In the genomic region with DNA sequence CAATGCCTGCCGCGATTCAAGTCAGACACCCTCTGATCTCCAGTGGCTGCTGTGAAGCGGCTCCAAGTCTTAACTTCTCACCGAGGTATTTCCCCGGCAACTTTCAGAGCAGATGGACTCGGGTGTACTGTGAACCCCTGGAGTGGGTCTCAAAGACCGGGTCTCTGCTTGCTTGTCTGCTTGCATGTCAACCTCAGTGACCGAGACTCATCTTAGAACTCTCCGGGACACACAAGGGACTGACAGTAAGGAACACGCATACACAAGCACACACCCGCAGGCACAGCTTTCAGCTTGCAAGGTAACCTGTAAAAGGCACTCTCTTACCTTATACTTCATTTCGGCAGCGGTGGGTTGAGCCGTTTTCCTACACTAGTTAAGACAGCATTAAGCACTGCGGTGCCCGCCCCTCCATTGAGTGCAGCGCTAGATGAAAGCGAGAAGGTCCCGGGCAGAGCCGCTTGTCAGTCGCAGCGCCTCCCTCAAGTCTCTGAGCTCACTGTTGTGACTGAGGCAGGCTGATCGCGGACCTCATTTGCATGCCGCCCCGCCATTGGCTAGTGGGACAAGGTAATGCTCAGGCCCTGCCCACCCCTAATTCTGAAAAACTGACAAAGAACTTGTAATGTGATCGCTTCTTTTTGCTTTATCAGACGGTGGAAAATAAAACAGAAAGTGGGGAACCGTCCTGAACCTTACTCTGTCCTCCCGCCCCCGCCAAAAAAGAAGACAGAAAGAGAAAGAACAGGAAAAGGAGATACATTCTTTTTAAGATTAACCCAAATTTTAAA, we compare ENCODE assay signal across 8 cellular contexts. TPM values are rescaled to one million over a fixed set of nuclear protein-coding genes. Genes with fewer than 3 reads are reported as not detected.
A peak's percentile ranks its signal among the peaks of the same experiment; 100 is the strongest.
DNase-seq lines count a peak whose midpoint lies in the region; TF ChIP-seq lines count a peak whose summit lies in the region.

A gene with protein sequence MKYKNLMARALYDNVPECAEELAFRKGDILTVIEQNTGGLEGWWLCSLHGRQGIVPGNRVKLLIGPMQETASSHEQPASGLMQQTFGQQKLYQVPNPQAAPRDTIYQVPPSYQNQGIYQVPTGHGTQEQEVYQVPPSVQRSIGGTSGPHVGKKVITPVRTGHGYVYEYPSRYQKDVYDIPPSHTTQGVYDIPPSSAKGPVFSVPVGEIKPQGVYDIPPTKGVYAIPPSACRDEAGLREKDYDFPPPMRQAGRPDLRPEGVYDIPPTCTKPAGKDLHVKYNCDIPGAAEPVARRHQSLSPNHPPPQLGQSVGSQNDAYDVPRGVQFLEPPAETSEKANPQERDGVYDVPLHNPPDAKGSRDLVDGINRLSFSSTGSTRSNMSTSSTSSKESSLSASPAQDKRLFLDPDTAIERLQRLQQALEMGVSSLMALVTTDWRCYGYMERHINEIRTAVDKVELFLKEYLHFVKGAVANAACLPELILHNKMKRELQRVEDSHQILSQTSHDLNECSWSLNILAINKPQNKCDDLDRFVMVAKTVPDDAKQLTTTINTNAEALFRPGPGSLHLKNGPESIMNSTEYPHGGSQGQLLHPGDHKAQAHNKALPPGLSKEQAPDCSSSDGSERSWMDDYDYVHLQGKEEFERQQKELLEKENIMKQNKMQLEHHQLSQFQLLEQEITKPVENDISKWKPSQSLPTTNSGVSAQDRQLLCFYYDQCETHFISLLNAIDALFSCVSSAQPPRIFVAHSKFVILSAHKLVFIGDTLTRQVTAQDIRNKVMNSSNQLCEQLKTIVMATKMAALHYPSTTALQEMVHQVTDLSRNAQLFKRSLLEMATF (minus strand): TSS at position 492 of the 791 bp plus-strand sequence. CDS start 153 bp downstream, at position 339.

- H3K9ac ChIP-seq in ES-I3 (ENCODE audit: low read depth, low read length) (peak within 1 kb of the TSS; percentile 51), MM.1S (ENCODE audit: low read length) (peak within 1 kb of the TSS; percentile 68), neural cell (ENCODE audit: low read length) (peak within 1 kb of the TSS; percentile 46)

- H4K20me1 ChIP-seq in MM.1S (ENCODE audit: insufficient read depth, low read length) (no peaks in the 10 kb centered on the region), neural cell (ENCODE audit: insufficient read depth) (no peaks in the 10 kb centered on the region)

- H3K27ac ChIP-seq in MM.1S (ENCODE audit: low read length): peak within 1 kb of the TSS; percentile 83
- no peak within 1 kb of the TSS for H3K27ac ChIP-seq in neural cell (ENCODE audit: low read length)
- H3K27ac ChIP-seq in stomach: peak within 1 kb of the TSS; percentile 77 to 93 (median 89)

- H3K36me3 ChIP-seq in ES-I3 (ENCODE audit: insufficient read depth, low read length): no peaks in the 10 kb centered on the region
- H3K36me3 ChIP-seq in HAP-1 (replicated peaks): peaks cover 5% of the 10 kb centered on the region; the same call in 1 of the 2 replicates
- no peaks in the 10 kb centered on the region for H3K36me3 ChIP-seq in MM.1S (replicated peaks; ENCODE audit: insufficient read depth, low read length)
- no peaks in the 10 kb centered on the region for H3K36me3 ChIP-seq in neural cell (ENCODE audit: insufficient read depth, low read length)
- H3K36me3 ChIP-seq in stomach: no peaks in the 10 kb centered on the region

- H3F3A ChIP-seq in MM.1S (ENCODE audit: insufficient read depth, low read length): peaks cover 16% of the 10 kb centered on the region
- peaks cover 2% of the 10 kb centered on the region for H3F3A ChIP-seq in neural cell (ENCODE audit: insufficient read depth, low read length, poor library complexity, severe bottlenecking)

- TF ChIP-seq CTCF in MM.1S (IDR thresholded peaks at IDR 0.05; ENCODE audit: low read length) (no peak), fibroblast of villous mesenchyme (IDR thresholded peaks at IDR 0.05; ENCODE audit: insufficient read depth, low read depth, low read length) (no peak), neural cell (IDR thresholded peaks at IDR 0.05; ENCODE audit: poor library complexity, severe bottlenecking) (peak; percentile 23), stomach (IDR thresholded peaks at IDR 0.05) (no peak)

- peak in 2 of 4 donors; percentile 98 to 99 for TF ChIP-seq POLR2A in stomach (IDR thresholded peaks at IDR 0.05)

- H2AFZ ChIP-seq in MM.1S (ENCODE audit: low read length) (peak within 1 kb of the TSS; percentile 63), neural cell (ENCODE audit: low read depth, low read length) (peak within 1 kb of the TSS; percentile 18)

- in situ Hi-C loops in HAP-1 (cut with MboI; ENCODE audit: low sequenced_read_pairs): loop anchor here (10.0 kb wide), 1 partner anchor 262 kb away; no protein-coding TSS in a partner anchor

- intact Hi-C loops in stomach (cut with DNase I; ENCODE audit: low total_unique reads): loop anchor here (10.0 kb wide), 1 partner anchor 262 kb away; no protein-coding TSS in a partner anchor

- DNase-seq in HAP-1 (ENCODE audit: low spot score in 2 of 2) (peak; percentile 98 to 99), MM.1S (peak; percentile 96), SIG-M5 (lab: John Stamatoyannopoulos, UW) (peak; percentile 74), activated gamma-delta T cell (lab: John Stamatoyannopoulos, UW) (peak; percentile 84), fibroblast of villous mesenchyme (ENCODE audit: low read depth) (peak; percentile 97), stomach (peak; percentile 98)

- TF ChIP-seq EP300 in neural cell (conservative IDR thresholded peaks at IDR 0.05; ENCODE audit: poor library complexity, severe bottlenecking): peak; percentile 29
- TF ChIP-seq EP300 in stomach (IDR thresholded peaks at IDR 0.05): no peak

- no peaks in the 10 kb centered on the region for H3K27me3 ChIP-seq in HAP-1 (ENCODE audit: low read depth)
- H3K27me3 ChIP-seq in MM.1S (replicated peaks; ENCODE audit: insufficient read depth, low read length): no peaks in the 10 kb centered on the region
- H3K27me3 ChIP-seq in neural cell (ENCODE audit: insufficient read depth, low read depth, low read length): no peaks in the 10 kb centered on the region
- no peaks in the 10 kb centered on the region for H3K27me3 ChIP-seq in stomach

- H3K4me1 ChIP-seq in ES-I3 (ENCODE audit: insufficient read depth, low read length) (peaks cover 35% of the 10 kb centered on the region), HAP-1 (peaks cover 31% of the 10 kb centered on the region), MM.1S (ENCODE audit: low read length) (peaks cover 8% of the 10 kb centered on the region), stomach (peaks cover 0 to 51% (median 29%) of the 10 kb centered on the region in 4 donors)

- H3K4me3 ChIP-seq in HAP-1: peak within 1 kb of the TSS; percentile 74
- H3K4me3 ChIP-seq in MM.1S (ENCODE audit: low read length): peak within 1 kb of the TSS; percentile 66
- peak within 1 kb of the TSS; percentile 79 for H3K4me3 ChIP-seq in fibroblast of villous mesenchyme (ENCODE audit: low read depth, low read length)
- H3K4me3 ChIP-seq in neural cell (ENCODE audit: low read length): peak within 1 kb of the TSS; percentile 70
- H3K4me3 ChIP-seq in stomach: peak within 1 kb of the TSS; percentile 54 to 67 (median 58)

- H3K9me3 ChIP-seq in ES-I3 (ENCODE audit: control insufficient read depth, insufficient read depth, low read length) (no peaks in the 10 kb centered on the region), HAP-1 (no peaks in the 10 kb centered on the region), MM.1S (replicated peaks; ENCODE audit: insufficient read depth, low read length) (no peaks in the 10 kb centered on the region), neural cell (ENCODE audit: low read length) (no peaks in the 10 kb centered on the region), stomach (no peaks in the 10 kb centered on the region)

- 0 to 1% (median 0%) methylated on average over 31 of the region's 31 CpGs for WGBS in stomach, 5 donors

- peaks cover 5% of the 10 kb centered on the region; the same call in 1 of the 2 replicates for H3K79me2 ChIP-seq in MM.1S (ENCODE audit: low read length)
- peaks cover 9% of the 10 kb centered on the region for H3K79me2 ChIP-seq in neural cell (replicated peaks; ENCODE audit: insufficient read depth, low read length)

- H3K9me2 ChIP-seq in MM.1S (replicated peaks; ENCODE audit: insufficient read depth, low read length) (no peaks in the 10 kb centered on the region), neural cell (ENCODE audit: insufficient read depth, low read length) (no peaks in the 10 kb centered on the region)

- H3K4me2 ChIP-seq in MM.1S (ENCODE audit: low read depth, low read length) (peak within 1 kb of the TSS; percentile 81), neural cell (ENCODE audit: low read length) (peak within 1 kb of the TSS; percentile 70)

- no peak for TF ChIP-seq RAD21 in neural cell (conservative IDR thresholded peaks at IDR 0.05)

TF ChIP-seq in neural cell, 6 proteins besides CTCF, POLR2A, EP300 and RAD21:
- TF ChIP-seq EZH2 (IDR thresholded peaks at IDR 0.05; ENCODE audit: borderline replicate concordance, insufficient read depth, low read length, poor library complexity, severe bottlenecking): no peak
- peak; percentile 51 for TF ChIP-seq POLR2AphosphoS5 (IDR thresholded peaks at IDR 0.05)
- TF ChIP-seq MXI1 (conservative IDR thresholded peaks at IDR 0.05; ENCODE audit: poor library complexity, severe bottlenecking): peak; percentile 12

RNA-seq across cellular contexts. Expression of the gene that starts here (rescaled TPM):
- total RNA-seq in fibroblast of villous mesenchyme: 27.1 and 29.8 TPM in 2 replicates
- polyA plus RNA-seq in neural cell: 0.11 TPM in 1 of 2 replicates, not detected in the other
- 0.24 and 0.81 TPM in 2 replicates for polyA minus RNA-seq in neural cell
- total RNA-seq in stomach: 10 to 100 TPM; 11.3 to 97.9 (median 48.2) TPM
- polyA plus RNA-seq in stomach: 10 to 100 TPM in 1 of 3 donors, 1 to 10 TPM in 2; 4.2 to 19.6 (median 9.2) TPM
